Comparison of ENCODE assay signal across 1 cellular context in genomic region chr17:42779942-42780815, GRCh38.
A peak's percentile ranks its signal among the peaks of the same experiment; 100 is the strongest.
TF ChIP-seq lines count a peak whose summit lies in the region.

Gene WNK4, plus strand, starts transcription at chr17:42780610. Its CDS starts 89 bp downstream, at chr17:42780699.

TF ChIP-seq in WTC11, 78 proteins besides CTCF, POLR2A, EP300 and RAD21 (continued from another document and continues in another):
- no peak for TF ChIP-seq ARID4B (CRISPR knock-in tag; IDR thresholded peaks at IDR 0.05; ENCODE audit: borderline replicate concordance)
- TF ChIP-seq SMAD3 (CRISPR knock-in tag; IDR thresholded peaks at IDR 0.05; ENCODE audit: borderline replicate concordance): no peak
- no peak for TF ChIP-seq IRF1 (CRISPR knock-in tag; IDR thresholded peaks at IDR 0.05)
- TF ChIP-seq ZNF281 (CRISPR knock-in tag; IDR thresholded peaks at IDR 0.05): no peak
- no peak for TF ChIP-seq NR3C1 (CRISPR knock-in tag; conservative IDR thresholded peaks at IDR 0.05; ENCODE audit: low read depth)
- no peak for TF ChIP-seq FOXK1 (CRISPR knock-in tag; IDR thresholded peaks at IDR 0.05)
- TF ChIP-seq FOXP1 (CRISPR knock-in tag; IDR thresholded peaks at IDR 0.05; ENCODE audit: borderline replicate concordance): peak; percentile 18; the same call in 1 of the 2 replicates
- no peak for TF ChIP-seq ZNF396 (CRISPR knock-in tag; IDR thresholded peaks at IDR 0.05; ENCODE audit: borderline replicate concordance)
- no peak for TF ChIP-seq CBFB (CRISPR knock-in tag; IDR thresholded peaks at IDR 0.05; ENCODE audit: low read depth)
- no peak for TF ChIP-seq ZNF219 (CRISPR knock-in tag; IDR thresholded peaks at IDR 0.05; ENCODE audit: borderline replicate concordance)
- TF ChIP-seq CREB1 (CRISPR knock-in tag; IDR thresholded peaks at IDR 0.05): no peak
- peak; percentile 57 for TF ChIP-seq SP1 (CRISPR knock-in tag; conservative IDR thresholded peaks at IDR 0.05)
- TF ChIP-seq SOX15 (CRISPR knock-in tag; IDR thresholded peaks at IDR 0.05): no peak
- TF ChIP-seq JUN (CRISPR knock-in tag; IDR thresholded peaks at IDR 0.05): no peak
- TF ChIP-seq TEAD4 (CRISPR knock-in tag; IDR thresholded peaks at IDR 0.05): no peak
- TF ChIP-seq ATF6 (CRISPR knock-in tag; IDR thresholded peaks at IDR 0.05): no peak
- TF ChIP-seq ZMAT4 (CRISPR knock-in tag; IDR thresholded peaks at IDR 0.05): peak; percentile 50; the same call in 1 of the 2 replicates
- no peak for TF ChIP-seq ERG (CRISPR knock-in tag; IDR thresholded peaks at IDR 0.05)
- TF ChIP-seq RELA (CRISPR knock-in tag; IDR thresholded peaks at IDR 0.05; ENCODE audit: borderline replicate concordance): no peak
- no peak for TF ChIP-seq IRF2 (CRISPR knock-in tag; IDR thresholded peaks at IDR 0.05; ENCODE audit: borderline replicate concordance, low read depth)
- TF ChIP-seq ZSCAN18 (CRISPR knock-in tag; IDR thresholded peaks at IDR 0.05): no peak
- no peak for TF ChIP-seq PREB (CRISPR knock-in tag; IDR thresholded peaks at IDR 0.05; ENCODE audit: borderline replicate concordance)
- TF ChIP-seq HMGA2 (CRISPR knock-in tag; IDR thresholded peaks at IDR 0.05): no peak
- no peak for TF ChIP-seq ZNF512 (CRISPR knock-in tag; IDR thresholded peaks at IDR 0.05; ENCODE audit: borderline replicate concordance)
- TF ChIP-seq ESRRA (CRISPR knock-in tag; IDR thresholded peaks at IDR 0.05; ENCODE audit: borderline replicate concordance): no peak
- no peak for TF ChIP-seq GTF2I (CRISPR knock-in tag; conservative IDR thresholded peaks at IDR 0.05)
- TF ChIP-seq ZNF416 (CRISPR knock-in tag; IDR thresholded peaks at IDR 0.05): peak; percentile 60; the same call in 1 of the 2 replicates
- TF ChIP-seq ZBTB43 (CRISPR knock-in tag; IDR thresholded peaks at IDR 0.05): no peak
- TF ChIP-seq NR2C2 (CRISPR knock-in tag; IDR thresholded peaks at IDR 0.05): no peak
- TF ChIP-seq EMX1 (CRISPR knock-in tag; IDR thresholded peaks at IDR 0.05): 0 out of 2 replicates have a peak, but pooled peaks have one; percentile 67
- TF ChIP-seq CREM (CRISPR knock-in tag; IDR thresholded peaks at IDR 0.05): no peak
- TF ChIP-seq ZNF317 (CRISPR knock-in tag; IDR thresholded peaks at IDR 0.05; ENCODE audit: borderline replicate concordance, low read depth): no peak
- no peak for TF ChIP-seq FOXJ3 (CRISPR knock-in tag; IDR thresholded peaks at IDR 0.05; ENCODE audit: borderline replicate concordance)
- peak; percentile 36; the same call in 1 of the 2 replicates for TF ChIP-seq GABPB1 (CRISPR knock-in tag; IDR thresholded peaks at IDR 0.05)
- no peak for TF ChIP-seq FOXP4 (CRISPR knock-in tag; IDR thresholded peaks at IDR 0.05)
- no peak for TF ChIP-seq TCF7 (CRISPR knock-in tag; IDR thresholded peaks at IDR 0.05; ENCODE audit: low read depth)
- TF ChIP-seq NR1H2 (CRISPR knock-in tag; IDR thresholded peaks at IDR 0.05): no peak
- no peak for TF ChIP-seq PRRX2 (CRISPR knock-in tag; IDR thresholded peaks at IDR 0.05)
